Comparison of ENCODE assay signal across 8 cellular contexts in genomic region chr3:125150525-125151436, GRCh38.
DNase-seq lines count a peak whose midpoint lies in the region; ATAC-seq and TF ChIP-seq lines count a peak whose summit lies in the region.

No MANE protein-coding gene starts in this region.

- H3K4me1 ChIP-seq in H9 (ENCODE audit: insufficient read depth, low read length) (no peaks in the 10 kb centered on the region; the same call in 1 of the 2 replicates), PC-9 (replicated peaks; ENCODE audit: insufficient read depth) (no peaks in the 10 kb centered on the region), stomach (peaks cover 0 to 24% (median 11%) of the 10 kb centered on the region in 4 donors)

- H2BK5ac ChIP-seq in H9 (ENCODE audit: insufficient read length, low read length) = no peak overlapping the region

- H3K9me2 ChIP-seq in PC-9 (ENCODE audit: insufficient read depth) = no peaks in the 10 kb centered on the region

- H3K79me1 ChIP-seq in H9 (ENCODE audit: insufficient read depth, low read depth, low read length, poor library complexity, severe bottlenecking) = no peaks in the 10 kb centered on the region

- no peak overlapping the region for H2BK120ac ChIP-seq in H9 (ENCODE audit: low read depth, low read length, poor library complexity, severe bottlenecking)

- POLR2A ChIA-PET in PC-9 (lab: Charles Lee; ENCODE audit: unreplicated experiment) = no interaction called here

- no peak overlapping the region for H3K9ac ChIP-seq in H9 (ENCODE audit: extremely low read depth, insufficient read length, low read length)

- no peak overlapping the region for H2BK12ac ChIP-seq in H9 (ENCODE audit: insufficient read length, low read depth, low read length)

- H3K4me1 Mint-ChIP-seq in CD14-positive monocyte (peaks cover 59% of the 10 kb centered on the region), H9 (peaks cover 38 to 51% of the 10 kb centered on the region in 2 experiments)

- intact Hi-C loops in CD14-positive monocyte (cut with micrococcal nuclease) = no loop called here
- intact Hi-C loops in PC-9 (cut with micrococcal nuclease; ENCODE audit: unreplicated experiment) = no loop called here
- intact Hi-C loops in left colon (cut with DNase I, micrococcal nuclease) = no loop called here
- intact Hi-C loops in stomach (cut with DNase I; ENCODE audit: low total_unique reads) = no loop called here

- TF ChIP-seq POLR2A in stomach (IDR thresholded peaks at IDR 0.05) = no peak

- H3K79me2 ChIP-seq in H9 (ENCODE audit: insufficient read depth, low read length) (no peaks in the 10 kb centered on the region), PC-9 (ENCODE audit: low read depth) (no peaks in the 10 kb centered on the region)

- H3K27me3 ChIP-seq in H9 (ENCODE audit: insufficient read depth, low read length) = no peaks in the 10 kb centered on the region
- no peaks in the 10 kb centered on the region for H3K27me3 ChIP-seq in PC-9 (ENCODE audit: insufficient read depth, low read depth)
- no peaks in the 10 kb centered on the region for H3K27me3 ChIP-seq in stomach

- H3K4me3 Mint-ChIP-seq in CD14-positive monocyte = no peak overlapping the region
- H3K4me3 Mint-ChIP-seq in H9 = no peak overlapping the region

- H3K4me2 ChIP-seq in H9 (ENCODE audit: insufficient read depth, insufficient read length, low read length) (no peak overlapping the region), PC-9 (no peak overlapping the region)

- H3K36me3 ChIP-seq in PC-9 (ENCODE audit: low read depth) = no peaks in the 10 kb centered on the region
- no peaks in the 10 kb centered on the region for H3K36me3 ChIP-seq in stomach

- H3K23ac ChIP-seq in H9 (ENCODE audit: insufficient read length, low read depth, low read length) = no peak overlapping the region

- H3K36me3 Mint-ChIP-seq in CD14-positive monocyte (no peaks in the 10 kb centered on the region), H9 (ENCODE audit: insufficient read depth in 1 of 3, low read depth in 3 of 3) (no peaks in the 10 kb centered on the region)

- TF ChIP-seq EP300 in stomach (IDR thresholded peaks at IDR 0.05) = no peak

- H2BK20ac ChIP-seq in H9 (ENCODE audit: low read depth, low read length, poor library complexity, severe bottlenecking) = no peak overlapping the region

- H3F3A ChIP-seq in PC-9 (ENCODE audit: insufficient read depth, low read depth) = no peaks in the 10 kb centered on the region

- CTCF ChIA-PET in PC-9 (lab: Charles Lee) = interaction anchor here (0.6 kb wide), 1 partner anchor 10 kb away, joined by 7 read pairs; no protein-coding TSS in a partner anchor

- DNase-seq in CD14-positive monocyte (ENCODE audit: low spot score) = no peak
- peak; percentile 72 for DNase-seq in H9
- no peak for DNase-seq in PC-9
- peak; percentile 20 for DNase-seq in activated T-helper 9 cell treated with anti-CD3 and anti-CD28 coated beads, Interleukin-2, amount 50 U/mL, for 16 hours (ENCODE audit: low read depth)
- DNase-seq in left colon = peak in 1 of 2 donors; percentile 63
- DNase-seq in stomach = peak; percentile 46

- H2BK15ac ChIP-seq in H9 (ENCODE audit: low read depth, low read length) = no peak overlapping the region

- no peak overlapping the region for H4K5ac ChIP-seq in H9 (ENCODE audit: insufficient read length, low read depth, low read length)

- no peaks in the 10 kb centered on the region for H4K20me1 ChIP-seq in H9 (ENCODE audit: control insufficient read depth, insufficient read depth, insufficient read length)
- H4K20me1 ChIP-seq in PC-9 (ENCODE audit: insufficient read depth) = no peaks in the 10 kb centered on the region; the same call in 1 of the 2 replicates

- H3K27me3 Mint-ChIP-seq in CD14-positive monocyte (ENCODE audit: low read depth in 3 of 3) = peaks cover 0 to 4% (median 0%) of the 10 kb centered on the region in 3 donors
- no peaks in the 10 kb centered on the region for H3K27me3 Mint-ChIP-seq in H9 (ENCODE audit: low read depth)

- H3T11ph ChIP-seq in H9 (ENCODE audit: low read length) = no peak overlapping the region

- TF ChIP-seq CTCF in CD14-positive monocyte (IDR thresholded peaks at IDR 0.05) = peak; percentile 71
- TF ChIP-seq CTCF in H9 (conservative IDR thresholded peaks at IDR 0.05) = peak; percentile 78
- peak; percentile 66 for TF ChIP-seq CTCF in PC-9 (conservative IDR thresholded peaks at IDR 0.05)
- TF ChIP-seq CTCF in stomach (IDR thresholded peaks at IDR 0.05) = peak in 5 of 7 experiments; percentile 7 to 50 (median 38)

- H3K18ac ChIP-seq in H9 (ENCODE audit: insufficient read length, low read depth, low read length) = no peak overlapping the region

- no peak overlapping the region for H4K91ac ChIP-seq in H9 (ENCODE audit: insufficient read length, low read depth, low read length)

- H3K9me3 ChIP-seq in H9 (ENCODE audit: control insufficient read depth, low read depth, low read length) (no peaks in the 10 kb centered on the region), PC-9 (ENCODE audit: insufficient read depth, low read depth) (no peaks in the 10 kb centered on the region), stomach (no peaks in the 10 kb centered on the region)

- H3K27ac ChIP-seq in H9 (ENCODE audit: insufficient read length, low read depth, low read length) (no peak overlapping the region), PC-9 (no peak overlapping the region), stomach (no peak overlapping the region)

- no peak overlapping the region for H2AFZ ChIP-seq in H9 (ENCODE audit: low read length)
- H2AFZ ChIP-seq in PC-9 = no peak overlapping the region

- H3K4ac ChIP-seq in H9 (ENCODE audit: low read depth, low read length) = no peak overlapping the region

- WGBS in H9 (ENCODE audit: extremely low coverage, insufficient read length, low lambda C conversion rate) = no CpG with 5 or more reads among the region's 14 CpGs
- WGBS in stomach, 5 donors = 78 to 89% (median 83%) methylated on average over 14 of the region's 14 CpGs

- no peak overlapping the region for H3K56ac ChIP-seq in H9 (ENCODE audit: insufficient read length, low read depth, low read length)

- H2AK5ac ChIP-seq in H9 (ENCODE audit: insufficient read length, low read length) = no peak overlapping the region

- H3K14ac ChIP-seq in H9 (ENCODE audit: insufficient read depth, low read length) = no peak overlapping the region

- H3K27ac Mint-ChIP-seq in CD14-positive monocyte = peak overlapping the region in 3 of 7 donors; percentile 35 to 58 (median 50)
- no peak overlapping the region for H3K27ac Mint-ChIP-seq in H9

- H3K9me3 Mint-ChIP-seq in CD14-positive monocyte (peaks cover 0 to 3% (median 0%) of the 10 kb centered on the region in 7 donors), H9 (no peaks in the 10 kb centered on the region)

- no TSS peak for BruUV-seq in PC-9 (replicated peaks; lab: Mats Ljungman, UMichigan)

- H3K4me3 ChIP-seq in PC-9 = no peak overlapping the region
- no peak overlapping the region for H3K4me3 ChIP-seq in stomach

- ATAC-seq in left colon = peak; percentile 82
- no peak for ATAC-seq in HG03565 (IDR thresholded peaks at IDR 0.05; ENCODE audit: unreplicated experiment)
- ATAC-seq in HG02973 (IDR thresholded peaks at IDR 0.05; ENCODE audit: unreplicated experiment) = no peak

- H4K8ac ChIP-seq in H9 (replicated peaks; ENCODE audit: insufficient read length, low read depth, low read length) = no peak overlapping the region

- H3K23me2 ChIP-seq in H9 (ENCODE audit: insufficient read length, low read depth, low read length, poor library complexity, severe bottlenecking) = no peaks in the 10 kb centered on the region

Comparison
In these comparisons a context has a peak if more than half of its experiments do, and no peak if none do; other contexts are left out.
1. DNase-seq: peak in H9 (single experiment), activated T-helper 9 cell treated with anti-CD3 and anti-CD28 coated beads, Interleukin-2, amount 50 U/mL, for 16 hours (single experiment) and stomach (single experiment); none in CD14-positive monocyte (single experiment) and PC-9 (0 of 2).
2. Peak in every context shown above with its lines, with median percentiles within 50 percentile points of each other: CTCF ChIP-seq.